Comparison of ENCODE assay signal across 8 cellular contexts in genomic region chr14:95291859-95292542, GRCh38. TPM values are rescaled to one million over a fixed set of nuclear protein-coding genes. Genes with fewer than 3 reads are reported as not detected.
DNase-seq lines count a peak whose midpoint lies in the region; ATAC-seq and TF ChIP-seq lines count a peak whose summit lies in the region.

No MANE protein-coding gene starts in this region.

- intact Hi-C loops in uterus (cut with DNase I; ENCODE audit: low total_unique reads) = no loop called here

- peaks cover 33% of the 10 kb centered on the region for H3K27me3 Mint-ChIP-seq in activated T-helper 17 cell treated with anti-CD3 and anti-CD28 coated beads, Interleukin-2, amount 50 U/mL, for 72 hours

- no peak overlapping the region for H3K4me3 Mint-ChIP-seq in activated T-helper 17 cell treated with anti-CD3 and anti-CD28 coated beads, Interleukin-2, amount 50 U/mL, for 72 hours

- peak overlapping the region; percentile 39 to 61 for H3K27ac ChIP-seq in uterus

- in situ Hi-C loops in astrocyte of the cerebellum (cut with HindIII; ENCODE audit: low sequenced_read_pairs) = no loop called here

- H3K4me1 Mint-ChIP-seq in activated T-helper 17 cell treated with anti-CD3 and anti-CD28 coated beads, Interleukin-2, amount 50 U/mL, for 72 hours = no peaks in the 10 kb centered on the region

- DNase-seq in stimulated activated CD4-positive, alpha-beta T cell treated with anti-CD3 and anti-CD28 coated beads, Interleukin-15, amount 100 ng/mL, for 24 hours = peak; percentile 42
- DNase-seq in stimulated activated CD4-positive, alpha-beta T cell treated with anti-CD3 and anti-CD28 coated beads, Interleukin-12 subunit alpha, Interleukin-12 subunit beta, amount 100 ng/mL, for 4 hours = no peak
- DNase-seq in astrocyte of the cerebellum (ENCODE audit: low read depth) (peak; percentile 26), kidney tubule cell (ENCODE audit: low spot score) (peak; percentile 83), uterus (peak; percentile 56 to 61)

- H3K36me3 Mint-ChIP-seq in activated T-helper 17 cell treated with anti-CD3 and anti-CD28 coated beads, Interleukin-2, amount 50 U/mL, for 72 hours (ENCODE audit: low read depth) = no peaks in the 10 kb centered on the region

- no peaks in the 10 kb centered on the region for H3K4me1 ChIP-seq in uterus

- H3K27ac Mint-ChIP-seq in activated T-helper 17 cell treated with anti-CD3 and anti-CD28 coated beads, Interleukin-2, amount 50 U/mL, for 72 hours = no peak overlapping the region

- H3K27me3 ChIP-seq in uterus = no peaks in the 10 kb centered on the region

- ATAC-seq in HG03521 (IDR thresholded peaks at IDR 0.05; ENCODE audit: unreplicated experiment) = no peak
- ATAC-seq in HG03354 (IDR thresholded peaks at IDR 0.05; ENCODE audit: poor library complexity, severe bottlenecking, unreplicated experiment) = no peak
- ATAC-seq in activated T-helper 17 cell treated with anti-CD3 and anti-CD28 coated beads, Interleukin-2, amount 50 U/mL, for 72 hours (replicated peaks) = no peak

- no peak overlapping the region for H3K4me3 ChIP-seq in astrocyte of the cerebellum (ENCODE audit: low read depth, low read length)
- no peak overlapping the region for H3K4me3 ChIP-seq in uterus

- TF ChIP-seq CTCF in astrocyte of the cerebellum (IDR thresholded peaks at IDR 0.05; ENCODE audit: low read depth, low read length, missing control alignments) = no peak
- TF ChIP-seq CTCF in uterus (IDR thresholded peaks at IDR 0.05) = no peak

- H3K9me3 ChIP-seq in uterus = no peaks in the 10 kb centered on the region

- no peak for TF ChIP-seq POLR2A in uterus (IDR thresholded peaks at IDR 0.05)

- H3K9me3 Mint-ChIP-seq in activated T-helper 17 cell treated with anti-CD3 and anti-CD28 coated beads, Interleukin-2, amount 50 U/mL, for 72 hours = peaks cover 4% of the 10 kb centered on the region

- no peaks in the 10 kb centered on the region for H3K36me3 ChIP-seq in uterus

RNA-seq across cellular contexts. Expression of gene CLMN, which starts 27.7 kb away (rescaled TPM):
- total RNA-seq in uterus = 10 to 100 TPM in 2 of 4 donors, 1 to 10 TPM in 2; 5.0 to 55.0 (median 12.4) TPM
- 1 to 10 TPM in 1 of 2 donors, under 1 TPM in 1; 0.95 to 5.3 TPM for total RNA-seq in activated T-helper 17 cell treated with anti-CD3 and anti-CD28 coated beads, Interleukin-2, amount 50 U/mL, for 72 hours
